ENCODE assay signal across 13 cellular contexts in genomic region chr10:4351723-4352565, GRCh38.
DNase-seq lines count a peak whose midpoint lies in the region; ATAC-seq, FAIRE-seq and TF ChIP-seq lines count a peak whose summit lies in the region.
"Had no signal": no experiment of that assay in that cellular context is flagged by ENCODE, and none has a peak within 500 bp of the region (broad histone marks: within the 10 kb centered on the region; RNA-seq: fewer than 3 reads in every experiment).

No MANE protein-coding gene starts in this region.

- FAIRE-seq in bronchial epithelial cell (lab: Jason Lieb, UNC), result peak; percentile 62

- H3K4ac ChIP-seq in IMR-90 (ENCODE audit: low read depth, low read length), result peak overlapping the region; percentile 85

- peak overlapping the region; percentile 38; the same call in 1 of the 2 replicates for H3K14ac ChIP-seq in IMR-90 (replicated peaks; ENCODE audit: low read depth, low read length)

- in situ Hi-C loops in IMR-90 (cut with MboI; ENCODE audit: low sequenced_read_pairs), result no loop called here

- H2BK5ac ChIP-seq in IMR-90 (ENCODE audit: low read depth, low read length, poor library complexity, severe bottlenecking), result no peak overlapping the region

- no peak for TF ChIP-seq CTCF in IMR-90 (conservative IDR thresholded peaks at IDR 0.05; ENCODE audit: low read depth, low read length)
- TF ChIP-seq CTCF in bronchial epithelial cell (IDR thresholded peaks at IDR 0.05; ENCODE audit: insufficient read depth, low read length, severe bottlenecking), result no peak
- no peak for TF ChIP-seq CTCF in thyroid gland (IDR thresholded peaks at IDR 0.05)

- H3K9me1 ChIP-seq in IMR-90 (ENCODE audit: insufficient read depth, low read length), result peaks cover 12% of the 10 kb centered on the region

- H3K56ac ChIP-seq in IMR-90 (ENCODE audit: extremely low read depth, insufficient read depth, low read length), result no peak overlapping the region

- no peak overlapping the region for H3K4me2 ChIP-seq in IMR-90 (ENCODE audit: low read depth, low read length)

- BruUV-seq in IMR-90 (replicated peaks; lab: Mats Ljungman, UMichigan), result no TSS peak

- H2BK20ac ChIP-seq in IMR-90 (ENCODE audit: low read depth, low read length), result peak overlapping the region; percentile 75

- H3K9me3 ChIP-seq in IMR-90 (ENCODE audit: control insufficient read depth, insufficient read depth, low read length), result no peaks in the 10 kb centered on the region
- no peaks in the 10 kb centered on the region for H3K9me3 ChIP-seq in thyroid gland
- H3K9me3 ChIP-seq: suprapubic skin had no signal

- intact Hi-C loops in IMR-90 (cut with micrococcal nuclease), result no loop called here
- intact Hi-C loops in left ventricle myocardium superior (cut with micrococcal nuclease), result no loop called here
- intact Hi-C loops in thyroid gland (cut with DNase I), result no loop called here

- peak; percentile 43 for DNase-seq in IMR-90
- DNase-seq in bronchial epithelial cell (ENCODE audit: low read depth), result peak; percentile 50
- no peak for DNase-seq in left ventricle myocardium superior
- peak in 1 of 2 donors; percentile 5 for DNase-seq in thyroid gland
- no peak for DNase-seq in islet precursor cell
- DNase-seq: activated CD8-positive, alpha-beta T cell treated with anti-CD3 and anti-CD28 coated beads, Interleukin-2, amount 10 ng/mL, durations not matched to agents 7 days and 5 days; activated naive CD4-positive, alpha-beta T cell treated with anti-CD3 and anti-CD28 coated beads, Interleukin-2, amount 10 ng/mL, durations not matched to agents 7 days and 5 days; NCI-H1417; NCI-H524 treated with DMSO at 0.1 percent for 48 hours had no signal

- H3K79me1 ChIP-seq in IMR-90 (ENCODE audit: low read depth in 1 of 2, low read length in 2 of 2), result no peaks in the 10 kb centered on the region

- peak overlapping the region; percentile 66; the same call in 1 of the 2 replicates for H2AK5ac ChIP-seq in IMR-90 (ENCODE audit: low read depth, low read length)

- H3K36me3 ChIP-seq in IMR-90 (ENCODE audit: control insufficient read depth, insufficient read depth, low read length), result no peaks in the 10 kb centered on the region
- H3K36me3 ChIP-seq in bronchial epithelial cell (ENCODE audit: control insufficient read depth, insufficient read depth, low read length), result no peaks in the 10 kb centered on the region
- H3K36me3 ChIP-seq in thyroid gland, result no peaks in the 10 kb centered on the region
- H3K36me3 ChIP-seq: suprapubic skin had no signal

- H3K23ac ChIP-seq in IMR-90 (ENCODE audit: low read depth, low read length), result peak overlapping the region; percentile 71

- H3K9ac ChIP-seq in IMR-90 (ENCODE audit: low read depth, low read length), result no peak overlapping the region

- CTCF ChIA-PET in IMR-90 (lab: Yijun Ruan, JAX), result no interaction called here

- H2AFZ ChIP-seq in IMR-90 (replicated peaks; ENCODE audit: low read length, poor library complexity), result no peak overlapping the region

- ATAC-seq in IMR-90 (ENCODE audit: low read depth) (no peak), left ventricle myocardium superior (peak; percentile 62), HG03439 (IDR thresholded peaks at IDR 0.05; ENCODE audit: unreplicated experiment) (no peak), GM18870 (IDR thresholded peaks at IDR 0.05; ENCODE audit: unreplicated experiment) (no peak), esophagus mucosa (no peak)
- ATAC-seq: activated CD8-positive, alpha-beta T cell treated with anti-CD3 and anti-CD28 coated beads, Interleukin-2, amount 10 ng/mL, durations not matched to agents 7 days and 5 days had no signal

- peak overlapping the region; percentile 13; the same call in 1 of the 2 replicates for H4K91ac ChIP-seq in IMR-90 (ENCODE audit: insufficient read depth, low read depth, low read length)

- 0 out of 2 replicates have a peak overlapping the region, but pooled peaks have one; percentile 3 for H3K18ac ChIP-seq in IMR-90 (ENCODE audit: low read depth, low read length)

- TF ChIP-seq POLR2A in IMR-90 (IDR thresholded peaks at IDR 0.05; ENCODE audit: low read depth, low read length) (no peak), thyroid gland (IDR thresholded peaks at IDR 0.05) (no peak)

- no peak for TF ChIP-seq RAD21 in IMR-90 (IDR thresholded peaks at IDR 0.05; ENCODE audit: low read length)

- peak overlapping the region in 1 of 2 experiments; percentile 36; a peak in 1 of 4 replicates for H4K8ac ChIP-seq in IMR-90 (ENCODE audit: low read depth in 2 of 2, low read length in 2 of 2)

- H4K5ac ChIP-seq in IMR-90 (ENCODE audit: low read depth, low read length), result no peak overlapping the region

- peak overlapping the region; percentile 59; the same call in 1 of the 3 replicates for H2BK15ac ChIP-seq in IMR-90 (ENCODE audit: low read depth, low read length)

- no peak overlapping the region for H3K4me3 ChIP-seq in IMR-90 (ENCODE audit: insufficient read depth, low read depth, low read length)
- H3K4me3 ChIP-seq in bronchial epithelial cell (ENCODE audit: low read depth, low read length), result no peak overlapping the region
- no peak overlapping the region for H3K4me3 ChIP-seq in thyroid gland (replicated peaks in 1 of 3)
- H3K4me3 ChIP-seq: suprapubic skin had no signal

- no peaks in the 10 kb centered on the region for H4K20me1 ChIP-seq in IMR-90 (ENCODE audit: insufficient read depth, low read length)

- peaks cover 6% of the 10 kb centered on the region for H3K4me1 ChIP-seq in IMR-90 (ENCODE audit: control insufficient read depth, insufficient read depth, low read length)
- peaks cover 20 to 33% of the 10 kb centered on the region in 2 donors for H3K4me1 ChIP-seq in thyroid gland

- POLR2A ChIA-PET in IMR-90 (lab: Charles Lee; ENCODE audit: unreplicated experiment), result no interaction called here

- WGBS in IMR-90 (ENCODE audit: extremely low coverage in 2 of 2, insufficient read length in 1 of 2), 2 experiments, result no CpG with 5 or more reads among the region's 3 CpGs
- 82 to 85% methylated on average over 3 of the region's 3 CpGs for WGBS in thyroid gland, 2 donors

- peak overlapping the region; percentile 48 for H2BK120ac ChIP-seq in IMR-90 (ENCODE audit: low read depth, low read length)

- dilution Hi-C loops in IMR-90 (cut with HindIII; ENCODE audit: low sequenced_read_pairs, unreplicated experiment), result no loop called here

- H3K27ac ChIP-seq in IMR-90 (ENCODE audit: insufficient read depth, low read length) (no peak overlapping the region), thyroid gland (peak overlapping the region in 2 of 3 donors; percentile 37 to 42)
- H3K27ac ChIP-seq: suprapubic skin had no signal

- H2AK9ac ChIP-seq in IMR-90 (replicated peaks; ENCODE audit: low read depth, low read length, poor library complexity), result no peak overlapping the region

- H3K27me3 ChIP-seq in IMR-90 (ENCODE audit: control insufficient read depth, insufficient read depth, low read length) (no peaks in the 10 kb centered on the region), bronchial epithelial cell (ENCODE audit: control insufficient read depth, insufficient read depth, low read length) (no peaks in the 10 kb centered on the region), thyroid gland (no peaks in the 10 kb centered on the region)
- H3K27me3 ChIP-seq: suprapubic skin had no signal

TF ChIP-seq in IMR-90, 13 proteins besides CTCF, POLR2A, EP300 and RAD21:
- no peak for TF ChIP-seq CHD1 (IDR thresholded peaks at IDR 0.05; ENCODE audit: low read depth, low read length)
- TF ChIP-seq CEBPB (IDR thresholded peaks at IDR 0.05; ENCODE audit: low read depth, low read length), result no peak
- TF ChIP-seq NFE2L2 (IDR thresholded peaks at IDR 0.05; ENCODE audit: low read depth, low read length), result no peak
- TF ChIP-seq SMC3 (IDR thresholded peaks at IDR 0.05; ENCODE audit: low read depth, low read length), result no peak
- no peak for TF ChIP-seq USF2 (IDR thresholded peaks at IDR 0.05; ENCODE audit: low read depth, low read length)
- TF ChIP-seq FOS (IDR thresholded peaks at IDR 0.05; ENCODE audit: low read depth, low read length), result peak; percentile 46

Comparison
In these comparisons a context has a peak if more than half of its experiments do, and no peak if none do; other contexts are left out.
1. DNase-seq: peak in IMR-90 (single experiment) and bronchial epithelial cell (single experiment); none in left ventricle myocardium superior (single experiment) and islet precursor cell (single experiment).